8 cellular contexts compared by ENCODE assay signal in genomic region chr5:177134653-177135225, GRCh38. TPM values are rescaled to one million over a fixed set of nuclear protein-coding genes. Genes with fewer than 3 reads are reported as not detected.
A peak's percentile ranks its signal among the peaks of the same experiment; 100 is the strongest.
DNase-seq lines count a peak whose midpoint lies in the region; ATAC-seq and TF ChIP-seq lines count a peak whose summit lies in the region.

No MANE protein-coding gene starts in this region.

- no peaks in the 10 kb centered on the region for H3K9me3 ChIP-seq in HAP-1
- H3K9me3 ChIP-seq in esophagus muscularis mucosa, result no peaks in the 10 kb centered on the region

- POLR2A ChIA-PET in RWPE1 (lab: Yijun Ruan, JAX; ENCODE audit: low non-redundant PET), result no interaction called here

- in situ Hi-C loops in HAP-1 (cut with MboI; ENCODE audit: low sequenced_read_pairs), result no loop called here

- TF ChIP-seq EP300 in esophagus muscularis mucosa (IDR thresholded peaks at IDR 0.05), result no peak

- H3K36me3 ChIP-seq in HAP-1 (replicated peaks) (peaks cover 37% of the 10 kb centered on the region), esophagus muscularis mucosa (peaks cover 9 to 33% (median 23%) of the 10 kb centered on the region in 4 donors)

- ATAC-seq in GM21723 (IDR thresholded peaks at IDR 0.05; ENCODE audit: unreplicated experiment), result no peak

- H3K27me3 ChIP-seq in HAP-1 (ENCODE audit: low read depth), result no peaks in the 10 kb centered on the region
- no peaks in the 10 kb centered on the region for H3K27me3 ChIP-seq in esophagus muscularis mucosa

- CTCF ChIA-PET in RWPE1 (lab: Yijun Ruan, JAX), result interaction anchor here (0.6 to 0.9 kb wide), 3 partner anchors 21 to 112 kb away, joined by 3 to 4 read pairs (median 3); partner anchors contain the start of gene ZNF346

- WGBS in esophagus muscularis mucosa, result 14% methylated on average over 13 of the region's 13 CpGs

- DNase-seq in HAP-1 (ENCODE audit: low spot score in 2 of 2) (peak in 1 of 2 experiments; percentile 24), RWPE1 (ENCODE audit: low spot score) (no peak), esophagus muscularis mucosa (ENCODE audit: extremely low spot score) (no peak), retinal pigment epithelial cell (ENCODE audit: low read depth) (no peak), HuH-7.5 (ENCODE audit: low spot score) (no peak), NCI-H2029 (lab: John Stamatoyannopoulos, UW) (no peak), islet precursor cell (no peak)

- H3K4me3 ChIP-seq in HAP-1 (peak overlapping the region; percentile 49), esophagus muscularis mucosa (peak overlapping the region; percentile 81 to 92 (median 86)), retinal pigment epithelial cell (ENCODE audit: low read length) (peak overlapping the region; percentile 58)

- TF ChIP-seq CTCF in RWPE1 (conservative IDR thresholded peaks at IDR 0.05; ENCODE audit: low read depth) (no peak), esophagus muscularis mucosa (IDR thresholded peaks at IDR 0.05) (no peak), retinal pigment epithelial cell (conservative IDR thresholded peaks at IDR 0.05; ENCODE audit: low read depth, low read length) (no peak)

- H3K4me1 ChIP-seq in HAP-1 (peaks cover 28% of the 10 kb centered on the region), esophagus muscularis mucosa (peaks cover 47 to 72% (median 65%) of the 10 kb centered on the region in 4 donors)

- intact Hi-C loops in esophagus muscularis mucosa (cut with DNase I), result no loop called here

- H3K27ac ChIP-seq in RWPE1, result peak overlapping the region; percentile 80
- peak overlapping the region; percentile 92 to 95 (median 93) for H3K27ac ChIP-seq in esophagus muscularis mucosa (replicated peaks in 1 of 4)

- TF ChIP-seq POLR2A in esophagus muscularis mucosa (IDR thresholded peaks at IDR 0.05; ENCODE audit: low read depth), result no peak

RNA-seq across cellular contexts. Expression of gene NSD1, which starts 1.2 kb away (rescaled TPM):
- 10 to 100 TPM; 35.1 to 47.9 (median 43.7) TPM for total RNA-seq in esophagus muscularis mucosa

RNA-seq across cellular contexts. Expression of gene FGFR4, which starts 48.0 kb away (rescaled TPM):
- total RNA-seq in esophagus muscularis mucosa, result 1 to 10 TPM; 2.1 to 4.5 (median 3.8) TPM
